ENCODE assay signal across 17 cellular contexts in the genomic region with DNA sequence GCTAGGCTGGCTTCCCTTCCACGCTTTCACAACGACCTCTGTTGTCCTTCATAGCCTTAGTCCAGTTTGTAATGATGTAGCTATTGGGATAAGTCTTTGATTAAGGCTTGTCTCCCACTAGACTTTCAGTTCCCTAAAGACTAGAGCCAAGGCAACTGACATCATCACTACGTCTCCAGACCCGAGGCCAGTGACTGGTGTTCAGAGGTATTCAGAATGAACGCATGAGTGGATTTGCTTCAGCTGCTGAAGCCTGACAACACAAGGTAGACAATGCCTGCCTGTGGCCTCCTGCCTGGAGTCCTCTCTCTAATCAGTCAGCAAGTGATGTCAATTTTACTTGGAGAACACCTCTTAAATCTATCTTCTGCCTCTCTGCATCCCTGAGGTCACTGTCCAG. TPM values are rescaled to one million over a fixed set of nuclear protein-coding genes. Genes with fewer than 3 reads are reported as not detected.
DNase-seq lines count a peak whose midpoint lies in the region; ATAC-seq, FAIRE-seq and TF ChIP-seq lines count a peak whose summit lies in the region.
"Had no signal": no experiment of that assay in that cellular context is flagged by ENCODE, and none has a peak within 500 bp of the region (broad histone marks: within the 10 kb centered on the region; RNA-seq: fewer than 3 reads in every experiment).

No MANE protein-coding gene starts in this region.

- peak; percentile 96 for FAIRE-seq in GM12891 (lab: Jason Lieb, UNC)

- H3K4me3 ChIP-seq in IMR-90 (ENCODE audit: insufficient read depth, low read depth, low read length): no peak overlapping the region
- H3K4me3 ChIP-seq: dorsolateral prefrontal cortex, prostate gland, testis had no signal

- H3K79me1 ChIP-seq in IMR-90 (ENCODE audit: low read depth in 1 of 2, low read length in 2 of 2): no peaks in the 10 kb centered on the region

- H3K4me3 Mint-ChIP-seq in activated CD4-positive, alpha-beta T cell treated with anti-CD3 and anti-CD28 coated beads, Interleukin-2, amount 10 ng/mL, durations not matched to agents 7 days and 5 days: no peak overlapping the region
- H3K4me3 Mint-ChIP-seq in activated T-helper 2 cell treated with anti-CD3 and anti-CD28 coated beads, Interferon-gamma antibody, Interleukin-2, Interleukin-4, amounts not matched to agents 10 μg/mL and 5 μg/mL and 100 μg/mL, durations not matched to agents 14 hours and 24 hours and 36 hours (ENCODE audit: low read depth): no peak overlapping the region
- H3K4me3 Mint-ChIP-seq: brain had no signal

- H2BK20ac ChIP-seq in IMR-90 (ENCODE audit: low read depth, low read length): no peak overlapping the region

- no peak overlapping the region for H2BK5ac ChIP-seq in IMR-90 (ENCODE audit: low read depth, low read length, poor library complexity, severe bottlenecking)

- H3K9me3 Mint-ChIP-seq in activated CD4-positive, alpha-beta T cell treated with anti-CD3 and anti-CD28 coated beads, Interleukin-2, amount 10 ng/mL, durations not matched to agents 7 days and 5 days: no peaks in the 10 kb centered on the region
- peaks cover 10% of the 10 kb centered on the region for H3K9me3 Mint-ChIP-seq in activated T-helper 2 cell treated with anti-CD3 and anti-CD28 coated beads, Interferon-gamma antibody, Interleukin-2, Interleukin-4, amounts not matched to agents 10 μg/mL and 5 μg/mL and 100 μg/mL, durations not matched to agents 14 hours and 24 hours and 36 hours

- POLR2A ChIA-PET in IMR-90 (lab: Charles Lee; ENCODE audit: unreplicated experiment): no interaction called here
- POLR2A ChIA-PET in activated CD4-positive, alpha-beta T cell treated with anti-CD3 and anti-CD28 coated beads, Interleukin-2, amount 10 ng/mL, durations not matched to agents 7 days and 5 days (lab: Charles Lee): no interaction called here

- no peak overlapping the region for H3K23ac ChIP-seq in IMR-90 (ENCODE audit: low read depth, low read length)

- no TSS peak for BruUV-seq in IMR-90 (replicated peaks; lab: Mats Ljungman, UMichigan)

- no peak overlapping the region for H3K9ac ChIP-seq in IMR-90 (ENCODE audit: low read depth, low read length)

- no peak overlapping the region for H2BK15ac ChIP-seq in IMR-90 (ENCODE audit: low read depth, low read length)

- no peak overlapping the region for H3K56ac ChIP-seq in IMR-90 (ENCODE audit: extremely low read depth, insufficient read depth, low read length)

- TF ChIP-seq POLR2A in GM12891 (IDR thresholded peaks at IDR 0.05; ENCODE audit: low read depth, low read length) (no peak), IMR-90 (IDR thresholded peaks at IDR 0.05; ENCODE audit: low read depth, low read length) (no peak)

- H4K5ac ChIP-seq in IMR-90 (ENCODE audit: low read depth, low read length): no peak overlapping the region

- dilution Hi-C loops in IMR-90 (cut with HindIII; ENCODE audit: low sequenced_read_pairs, unreplicated experiment): no loop called here

- no peaks in the 10 kb centered on the region for H4K20me1 ChIP-seq in IMR-90 (ENCODE audit: insufficient read depth, low read length)

- no peaks in the 10 kb centered on the region for H3K36me3 ChIP-seq in IMR-90 (ENCODE audit: control insufficient read depth, insufficient read depth, low read length)
- H3K36me3 ChIP-seq: BE2C, prostate gland had no signal

- H3K4me2 ChIP-seq in IMR-90 (ENCODE audit: low read depth, low read length): no peak overlapping the region

- CTCF ChIA-PET in IMR-90 (lab: Yijun Ruan, JAX): no interaction called here
- CTCF ChIA-PET in activated CD4-positive, alpha-beta T cell treated with anti-CD3 and anti-CD28 coated beads, Interleukin-2, amount 10 ng/mL, durations not matched to agents 7 days and 5 days (lab: Charles Lee): interaction anchor here (1.0 kb wide), 1 partner anchor 63 kb away, joined by 4 read pairs; no protein-coding TSS in a partner anchor

- H3K18ac ChIP-seq in IMR-90 (ENCODE audit: low read depth, low read length): no peak overlapping the region

- H2AK9ac ChIP-seq in IMR-90 (replicated peaks; ENCODE audit: low read depth, low read length, poor library complexity): no peak overlapping the region

- no peaks in the 10 kb centered on the region for H3K9me1 ChIP-seq in IMR-90 (ENCODE audit: insufficient read depth, low read length)

- no peak overlapping the region for H3K27ac Mint-ChIP-seq in activated CD4-positive, alpha-beta T cell treated with anti-CD3 and anti-CD28 coated beads, Interleukin-2, amount 10 ng/mL, durations not matched to agents 7 days and 5 days
- H3K27ac Mint-ChIP-seq in activated T-helper 2 cell treated with anti-CD3 and anti-CD28 coated beads, Interferon-gamma antibody, Interleukin-2, Interleukin-4, amounts not matched to agents 10 μg/mL and 5 μg/mL and 100 μg/mL, durations not matched to agents 14 hours and 24 hours and 36 hours: no peak overlapping the region
- H3K27ac Mint-ChIP-seq: brain had no signal

- no peak overlapping the region for H2AK5ac ChIP-seq in IMR-90 (ENCODE audit: low read depth, low read length)

- peaks cover 14% of the 10 kb centered on the region for H3K27me3 Mint-ChIP-seq in activated CD4-positive, alpha-beta T cell treated with anti-CD3 and anti-CD28 coated beads, Interleukin-2, amount 10 ng/mL, durations not matched to agents 7 days and 5 days
- peaks cover 13% of the 10 kb centered on the region for H3K27me3 Mint-ChIP-seq in activated T-helper 2 cell treated with anti-CD3 and anti-CD28 coated beads, Interferon-gamma antibody, Interleukin-2, Interleukin-4, amounts not matched to agents 10 μg/mL and 5 μg/mL and 100 μg/mL, durations not matched to agents 14 hours and 24 hours and 36 hours (ENCODE audit: low read depth)
- H3K27me3 Mint-ChIP-seq: brain had no signal

- H3K4me1 Mint-ChIP-seq in activated CD4-positive, alpha-beta T cell treated with anti-CD3 and anti-CD28 coated beads, Interleukin-2, amount 10 ng/mL, durations not matched to agents 7 days and 5 days: no peaks in the 10 kb centered on the region
- no peaks in the 10 kb centered on the region for H3K4me1 Mint-ChIP-seq in activated T-helper 2 cell treated with anti-CD3 and anti-CD28 coated beads, Interferon-gamma antibody, Interleukin-2, Interleukin-4, amounts not matched to agents 10 μg/mL and 5 μg/mL and 100 μg/mL, durations not matched to agents 14 hours and 24 hours and 36 hours (ENCODE audit: low read depth)

- H3K27me3 ChIP-seq in IMR-90 (ENCODE audit: control insufficient read depth, insufficient read depth, low read length): peaks cover 3% of the 10 kb centered on the region; the same call in 1 of the 2 replicates
- H3K27me3 ChIP-seq: dorsolateral prefrontal cortex, testis had no signal

- intact Hi-C loops in IMR-90 (cut with micrococcal nuclease): no loop called here
- intact Hi-C loops in activated T-helper 2 cell treated with anti-CD3 and anti-CD28 coated beads, Interferon-gamma antibody, Interleukin-2, Interleukin-4, amounts not matched to agents 10 μg/mL and 5 μg/mL and 100 μg/mL, durations not matched to agents 14 hours and 24 hours and 36 hours (cut with micrococcal nuclease): no loop called here

- WGBS in IMR-90 (ENCODE audit: extremely low coverage in 2 of 2, insufficient read length in 1 of 2), 2 experiments: 60% methylated on average over 3 of the region's 5 CpGs; no CpG with 5 or more reads in 1 of the 2 experiments

- H3K4me1 ChIP-seq in IMR-90 (ENCODE audit: control insufficient read depth, insufficient read depth, low read length): no peaks in the 10 kb centered on the region
- H3K4me1 ChIP-seq: BE2C, prostate gland, testis had no signal

- no peaks in the 10 kb centered on the region for H3K36me3 Mint-ChIP-seq in activated CD4-positive, alpha-beta T cell treated with anti-CD3 and anti-CD28 coated beads, Interleukin-2, amount 10 ng/mL, durations not matched to agents 7 days and 5 days (ENCODE audit: low read depth)
- no peaks in the 10 kb centered on the region for H3K36me3 Mint-ChIP-seq in activated T-helper 2 cell treated with anti-CD3 and anti-CD28 coated beads, Interferon-gamma antibody, Interleukin-2, Interleukin-4, amounts not matched to agents 10 μg/mL and 5 μg/mL and 100 μg/mL, durations not matched to agents 14 hours and 24 hours and 36 hours (ENCODE audit: low read depth)
- H3K36me3 Mint-ChIP-seq: brain had no signal

- no peak overlapping the region for H4K8ac ChIP-seq in IMR-90 (ENCODE audit: low read depth in 2 of 2, low read length in 2 of 2)

- H3K9me3 ChIP-seq in IMR-90 (ENCODE audit: control insufficient read depth, insufficient read depth, low read length): no peaks in the 10 kb centered on the region
- H3K9me3 ChIP-seq: BE2C, prostate gland, testis had no signal

- TF ChIP-seq CTCF in IMR-90 (conservative IDR thresholded peaks at IDR 0.05; ENCODE audit: low read depth, low read length): no peak

- no peak overlapping the region for H3K14ac ChIP-seq in IMR-90 (replicated peaks; ENCODE audit: low read depth, low read length)

- H2AFZ ChIP-seq in IMR-90 (replicated peaks; ENCODE audit: low read length, poor library complexity): no peak overlapping the region

- H2BK120ac ChIP-seq in IMR-90 (ENCODE audit: low read depth, low read length): no peak overlapping the region

- DNase-seq in GM12891 (ENCODE audit: insufficient read length, low spot score) (no peak), IMR-90 (peak; percentile 63), glomerular visceral epithelial cell (ENCODE audit: extremely low spot score) (peak; percentile 56), NCI-H2081 (lab: John Stamatoyannopoulos, UW) (no peak)
- no peak for DNase-seq in activated CD4-positive, alpha-beta T cell treated with anti-CD3 and anti-CD28 coated beads, Interleukin-2, amount 10 ng/mL, durations not matched to agents 7 days and 5 days
- DNase-seq in activated T-helper 2 cell treated with anti-CD3 and anti-CD28 coated beads, Interferon-gamma antibody, Interleukin-2, Interleukin-4, amounts not matched to agents 10 μg/mL and 5 μg/mL and 100 μg/mL, durations not matched to agents 14 hours and 24 hours and 36 hours (ENCODE audit: low spot score): no peak
- DNase-seq: activated naive CD4-positive, alpha-beta T cell; BE2C; dorsolateral prefrontal cortex; NCI-H1092; NCI-H226; testis had no signal

- TF ChIP-seq RAD21 in IMR-90 (IDR thresholded peaks at IDR 0.05; ENCODE audit: low read length): no peak

- no peak overlapping the region for H3K4ac ChIP-seq in IMR-90 (ENCODE audit: low read depth, low read length)

- no peak overlapping the region for H3K27ac ChIP-seq in IMR-90 (ENCODE audit: insufficient read depth, low read length)
- H3K27ac ChIP-seq: dorsolateral prefrontal cortex, prostate gland, testis had no signal

- in situ Hi-C loops in IMR-90 (cut with MboI; ENCODE audit: low sequenced_read_pairs): no loop called here

- H4K91ac ChIP-seq in IMR-90 (ENCODE audit: insufficient read depth, low read depth, low read length): no peak overlapping the region

- peak; percentile 25 for ATAC-seq in GM19468 (IDR thresholded peaks at IDR 0.05; ENCODE audit: extremely low read depth, unreplicated experiment)
- ATAC-seq in IMR-90 (ENCODE audit: low read depth): no peak
- ATAC-seq in HG03571 (IDR thresholded peaks at IDR 0.05; ENCODE audit: unreplicated experiment): no peak
- ATAC-seq: SK-N-SH treated with all-trans-retinoic acid at 6 μM for 48 hours had no signal

RNA-seq across cellular contexts. Expression of gene EFCAB6, which starts 13.6 kb away (rescaled TPM):
- polyA plus RNA-seq in GM12891 (2012; ENCODE audit: low read depth, missing spikeins): 0.19 TPM
- total RNA-seq in IMR-90 (2012; rRNA removed): 1.1 TPM in 2 replicates
- polyA plus RNA-seq in IMR-90 (2012; rRNA removed): 0.30 and 0.44 TPM in 2 replicates
- polyA plus RNA-seq in IMR-90 (2012; cell fraction: cytosol; rRNA removed): 0.15 and 0.18 TPM in 2 replicates
- polyA plus RNA-seq in IMR-90 (2012; cell fraction: nucleus; rRNA removed; ENCODE audit: low replicate concordance): 0.08 and 0.49 TPM in 2 replicates
- under 1 TPM; 0.15 to 0.20 TPM for total RNA-seq in activated CD4-positive, alpha-beta T cell treated with anti-CD3 and anti-CD28 coated beads, Interleukin-2, amount 10 ng/mL, durations not matched to agents 7 days and 5 days
- 0.11 TPM in 1 of 2 replicates, not detected in the other for total RNA-seq in activated T-helper 2 cell treated with anti-CD3 and anti-CD28 coated beads, Interferon-gamma antibody, Interleukin-2, Interleukin-4, amounts not matched to agents 10 μg/mL and 5 μg/mL and 100 μg/mL, durations not matched to agents 14 hours and 24 hours and 36 hours

Comparison
In these comparisons a context has a peak if more than half of its experiments do, and no peak if none do; other contexts are left out.
1. DNase-seq: peak in IMR-90 (single experiment) and glomerular visceral epithelial cell (single experiment); none in GM12891 (single experiment), activated CD4-positive, alpha-beta T cell treated with anti-CD3 and anti-CD28 coated beads, Interleukin-2, amount 10 ng/mL, durations not matched to agents 7 days and 5 days (single experiment), NCI-H2081 (0 of 2) and activated T-helper 2 cell treated with anti-CD3 and anti-CD28 coated beads, Interferon-gamma antibody, Interleukin-2, Interleukin-4, amounts not matched to agents 10 μg/mL and 5 μg/mL and 100 μg/mL, durations not matched to agents 14 hours and 24 hours and 36 hours (single experiment).